Comparison of ENCODE assay signal across 8 cellular contexts in genomic region chr16:23060458-23061320, GRCh38.
A peak's percentile ranks its signal among the peaks of the same experiment; 100 is the strongest.
DNase-seq lines count a peak whose midpoint lies in the region; ATAC-seq and TF ChIP-seq lines count a peak whose summit lies in the region.

No MANE protein-coding gene starts in this region.

- H3K23ac ChIP-seq in mesenchymal stem cell (ENCODE audit: low read length in 2 of 2): no peak overlapping the region

- POLR2A ChIA-PET in CD4-positive, alpha-beta T cell (lab: Charles Lee): no interaction called here
- POLR2A ChIA-PET in activated CD4-positive, alpha-beta memory T cell treated with anti-CD3 and anti-CD28 coated beads, Interleukin-2, amount 10 ng/mL, durations not matched to agents 7 days and 5 days (lab: Charles Lee): no interaction called here

- no peak overlapping the region for H2BK5ac ChIP-seq in mesenchymal stem cell (ENCODE audit: low read depth, low read length, poor library complexity, severe bottlenecking)

- peak; percentile 88 for TF ChIP-seq CTCF in CD4-positive, alpha-beta T cell (IDR thresholded peaks at IDR 0.05)

- no peak overlapping the region for H3K4ac ChIP-seq in mesenchymal stem cell (ENCODE audit: low read depth in 1 of 2, low read length in 2 of 2)

- no peak overlapping the region for H2AFZ ChIP-seq in mesenchymal stem cell (ENCODE audit: low read depth, low read length)

- no peak overlapping the region for H4K8ac ChIP-seq in mesenchymal stem cell (ENCODE audit: low read length)

- H3K4me1 ChIP-seq in effector memory CD4-positive, alpha-beta T cell (ENCODE audit: control insufficient read depth, insufficient read depth, low read length, poor library complexity, severe bottlenecking): no peaks in the 10 kb centered on the region
- H3K4me1 ChIP-seq in mesenchymal stem cell (ENCODE audit: control insufficient read depth, insufficient read depth, low read depth, low read length): no peaks in the 10 kb centered on the region

- peak; percentile 77 for ATAC-seq in CD4-positive, alpha-beta T cell (ENCODE audit: poor library complexity)
- ATAC-seq in HG02610 (IDR thresholded peaks at IDR 0.05; ENCODE audit: unreplicated experiment) (peak; percentile 43), HG03565 (IDR thresholded peaks at IDR 0.05; ENCODE audit: unreplicated experiment) (no peak)

- H3K27me3 ChIP-seq in CD4-positive, alpha-beta T cell (ENCODE audit: control insufficient read depth, insufficient read depth, low read length): no peaks in the 10 kb centered on the region
- no peaks in the 10 kb centered on the region for H3K27me3 ChIP-seq in effector memory CD4-positive, alpha-beta T cell (replicated peaks; ENCODE audit: control insufficient read depth, insufficient read depth, low read length, poor library complexity, severe bottlenecking)
- peaks cover 6 to 17% of the 10 kb centered on the region in 2 experiments for H3K27me3 ChIP-seq in mesenchymal stem cell (ENCODE audit: control insufficient read depth in 1 of 2, insufficient read depth in 1 of 2, low read length in 2 of 2)

- no peak overlapping the region for H4K91ac ChIP-seq in mesenchymal stem cell (ENCODE audit: low read length)

- H2BK15ac ChIP-seq in mesenchymal stem cell (ENCODE audit: low read depth, poor library complexity, severe bottlenecking): no peak overlapping the region

- no peak overlapping the region for H3K9ac ChIP-seq in mesenchymal stem cell (ENCODE audit: low read length)

- H3K4me3 ChIP-seq in effector memory CD4-positive, alpha-beta T cell (ENCODE audit: insufficient read depth, low read depth, low read length, poor library complexity, severe bottlenecking): no peak overlapping the region
- H3K4me3 ChIP-seq in mesenchymal stem cell (ENCODE audit: insufficient read depth in 1 of 2, low read depth in 1 of 2, low read length in 2 of 2): no peak overlapping the region

- H3K36me3 Mint-ChIP-seq in CD4-positive, alpha-beta T cell (ENCODE audit: low read depth): no peaks in the 10 kb centered on the region
- H3K36me3 Mint-ChIP-seq in activated CD4-positive, alpha-beta memory T cell treated with anti-CD3 and anti-CD28 coated beads, Interleukin-2, amount 10 ng/mL, durations not matched to agents 7 days and 5 days (ENCODE audit: low read depth): no peaks in the 10 kb centered on the region

- peaks cover 1% of the 10 kb centered on the region for H3K79me1 ChIP-seq in mesenchymal stem cell (replicated peaks; ENCODE audit: low read length, poor library complexity, severe bottlenecking)

- H3K4me1 Mint-ChIP-seq in CD4-positive, alpha-beta T cell (ENCODE audit: low read depth): no peaks in the 10 kb centered on the region
- H3K4me1 Mint-ChIP-seq in activated CD4-positive, alpha-beta memory T cell treated with anti-CD3 and anti-CD28 coated beads, Interleukin-2, amount 10 ng/mL, durations not matched to agents 7 days and 5 days: peaks cover 14% of the 10 kb centered on the region

- H3K27ac Mint-ChIP-seq in CD4-positive, alpha-beta T cell: no peak overlapping the region
- H3K27ac Mint-ChIP-seq in activated CD4-positive, alpha-beta memory T cell treated with anti-CD3 and anti-CD28 coated beads, Interleukin-2, amount 10 ng/mL, durations not matched to agents 7 days and 5 days: no peak overlapping the region

- intact Hi-C loops in CD4-positive, alpha-beta T cell (cut with DNase I, micrococcal nuclease): loop anchor here (2.0 to 5.0 kb wide), 2 partner anchors 1418 to 1506 kb away; no protein-coding TSS in a partner anchor

- H3K36me3 ChIP-seq in effector memory CD4-positive, alpha-beta T cell (ENCODE audit: control insufficient read depth, insufficient read depth, low read length): no peaks in the 10 kb centered on the region
- H3K36me3 ChIP-seq in mesenchymal stem cell (ENCODE audit: control insufficient read depth in 1 of 2, insufficient read depth in 2 of 2, low read depth in 1 of 2, low read length in 2 of 2): peaks cover 0 to 2% of the 10 kb centered on the region in 2 experiments

- no peaks in the 10 kb centered on the region for H3K9me3 Mint-ChIP-seq in CD4-positive, alpha-beta T cell
- H3K9me3 Mint-ChIP-seq in activated CD4-positive, alpha-beta memory T cell treated with anti-CD3 and anti-CD28 coated beads, Interleukin-2, amount 10 ng/mL, durations not matched to agents 7 days and 5 days: no peaks in the 10 kb centered on the region

- peaks cover 14% of the 10 kb centered on the region for H3K27me3 Mint-ChIP-seq in CD4-positive, alpha-beta T cell
- H3K27me3 Mint-ChIP-seq in activated CD4-positive, alpha-beta memory T cell treated with anti-CD3 and anti-CD28 coated beads, Interleukin-2, amount 10 ng/mL, durations not matched to agents 7 days and 5 days: peaks cover 16% of the 10 kb centered on the region

- no peak overlapping the region for H2AK5ac ChIP-seq in mesenchymal stem cell (ENCODE audit: low read length, severe bottlenecking)

- no peak overlapping the region for H3K18ac ChIP-seq in mesenchymal stem cell (ENCODE audit: low read depth in 1 of 2, low read length in 2 of 2)

- peak; percentile 18 to 58 (median 33) for DNase-seq in CD4-positive, alpha-beta T cell
- DNase-seq in NCI-H774 (lab: John Stamatoyannopoulos, UW) (peak; percentile 70), mesenchymal stem cell (peak; percentile 75)
- peak; percentile 55 for DNase-seq in activated CD4-positive, alpha-beta memory T cell treated with anti-CD3 and anti-CD28 coated beads, Interleukin-2, amount 10 ng/mL, durations not matched to agents 7 days and 5 days
- DNase-seq in effector memory CD4-positive, alpha-beta T cell: peak in 2 of 3 donors; percentile 6 to 40
- peak; percentile 12 to 26 for DNase-seq in stimulated activated CD8-positive, alpha-beta memory T cell treated with anti-CD3 and anti-CD28 coated beads, Interleukin-4, amount 100 ng/mL, for 4 hours (ENCODE audit: low read depth in 2 of 2, low spot score in 1 of 2)

- H3K4me3 Mint-ChIP-seq in CD4-positive, alpha-beta T cell: no peak overlapping the region
- H3K4me3 Mint-ChIP-seq in activated CD4-positive, alpha-beta memory T cell treated with anti-CD3 and anti-CD28 coated beads, Interleukin-2, amount 10 ng/mL, durations not matched to agents 7 days and 5 days: no peak overlapping the region

- H3K4me2 ChIP-seq in mesenchymal stem cell (ENCODE audit: low read length, poor library complexity, severe bottlenecking): no peak overlapping the region

- H3K27ac ChIP-seq in CD4-positive, alpha-beta T cell (ENCODE audit: low read depth, low read length): no peak overlapping the region
- H3K27ac ChIP-seq in effector memory CD4-positive, alpha-beta T cell (ENCODE audit: insufficient read depth, low read length, poor library complexity, severe bottlenecking): no peak overlapping the region
- H3K27ac ChIP-seq in mesenchymal stem cell (ENCODE audit: low read length, poor library complexity, severe bottlenecking): no peak overlapping the region

- WGBS in mesenchymal stem cell: 36% methylated on average over 7 of the region's 9 CpGs

- H3K9me3 ChIP-seq in CD4-positive, alpha-beta T cell (ENCODE audit: control insufficient read depth, low read length): no peaks in the 10 kb centered on the region
- H3K9me3 ChIP-seq in effector memory CD4-positive, alpha-beta T cell (ENCODE audit: control insufficient read depth, low read length): no peaks in the 10 kb centered on the region
- H3K9me3 ChIP-seq in mesenchymal stem cell (ENCODE audit: control insufficient read depth, low read length): no peaks in the 10 kb centered on the region

- no peak overlapping the region for H3K14ac ChIP-seq in mesenchymal stem cell (ENCODE audit: low read length in 2 of 2)

- H2BK120ac ChIP-seq in mesenchymal stem cell (ENCODE audit: low read depth, low read length): no peak overlapping the region

- CTCF ChIA-PET in CD4-positive, alpha-beta T cell (lab: Charles Lee): no interaction called here
- CTCF ChIA-PET in activated CD4-positive, alpha-beta memory T cell treated with anti-CD3 and anti-CD28 coated beads, Interleukin-2, amount 10 ng/mL, durations not matched to agents 7 days and 5 days (lab: Charles Lee): no interaction called here

- no peak overlapping the region for H2BK12ac ChIP-seq in mesenchymal stem cell (ENCODE audit: low read length in 2 of 2)

Comparison
In these comparisons a context has a peak if more than half of its experiments do, and no peak if none do; other contexts are left out.
1. DNase-seq: peak in every context shown above with its lines; median percentile 75 in mesenchymal stem cell; 70 in NCI-H774; 55 in activated CD4-positive, alpha-beta memory T cell treated with anti-CD3 and anti-CD28 coated beads, Interleukin-2, amount 10 ng/mL, durations not matched to agents 7 days and 5 days; 33 in CD4-positive, alpha-beta T cell; 23 in effector memory CD4-positive, alpha-beta T cell; 19 in stimulated activated CD8-positive, alpha-beta memory T cell treated with anti-CD3 and anti-CD28 coated beads, Interleukin-4, amount 100 ng/mL, for 4 hours.